Comparison of ENCODE assay signal across 14 cellular contexts in the genomic region with DNA sequence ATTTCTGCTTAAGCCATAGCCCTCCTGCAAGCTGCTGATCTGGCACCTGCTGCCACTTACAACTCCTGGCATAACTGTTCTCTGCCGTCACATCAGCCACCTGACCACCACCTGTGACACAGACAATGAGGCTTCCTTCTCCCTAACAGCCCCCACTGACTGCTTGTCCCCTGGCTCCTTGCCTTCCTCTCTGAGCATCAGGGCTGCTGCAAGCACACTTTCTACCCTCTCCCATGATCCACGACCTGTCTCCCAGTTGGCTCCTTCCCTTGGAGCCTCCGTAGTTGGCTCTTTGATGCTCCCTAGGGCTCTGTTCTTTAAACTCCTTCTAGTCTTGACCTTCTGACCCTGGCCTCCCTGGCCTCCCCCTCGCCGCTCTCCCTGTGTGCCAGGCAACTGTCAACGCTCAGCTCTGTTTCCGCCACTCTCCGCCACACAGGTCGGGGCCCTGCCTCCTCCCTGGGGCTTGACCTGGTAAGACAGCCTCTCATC.
DNase-seq lines count a peak whose midpoint lies in the region; ATAC-seq and TF ChIP-seq lines count a peak whose summit lies in the region.
"Had no signal": no experiment of that assay in that cellular context is flagged by ENCODE, and none has a peak within 500 bp of the region (broad histone marks: within the 10 kb centered on the region; RNA-seq: fewer than 3 reads in every experiment).

No MANE protein-coding gene starts in this region.

- H3K4me1 Mint-ChIP-seq in activated CD8-positive, alpha-beta T cell treated with anti-CD3 and anti-CD28 coated beads, Interleukin-2, amount 10 ng/mL, durations not matched to agents 7 days and 5 days (ENCODE audit: low read depth), result no peaks in the 10 kb centered on the region
- H3K4me1 Mint-ChIP-seq: CD4-positive, alpha-beta memory T cell; natural killer cell had no signal

- peak; percentile 40 to 43 for ATAC-seq in gastrocnemius medialis
- no peak for ATAC-seq in GM21390 (IDR thresholded peaks at IDR 0.05; ENCODE audit: unreplicated experiment)
- no peak for ATAC-seq in GM19351 (IDR thresholded peaks at IDR 0.05; ENCODE audit: unreplicated experiment)
- ATAC-seq in activated CD8-positive, alpha-beta T cell treated with anti-CD3 and anti-CD28 coated beads, Interleukin-2, amount 10 ng/mL, durations not matched to agents 7 days and 5 days, result no peak
- ATAC-seq: natural killer cell, SK-N-SH treated with all-trans-retinoic acid at 6 μM for 48 hours had no signal

- H3K9me3 ChIP-seq in cardiac muscle cell (ENCODE audit: low read depth) (no peaks in the 10 kb centered on the region), gastrocnemius medialis (no peaks in the 10 kb centered on the region)
- H3K9me3 ChIP-seq: transverse colon had no signal

- H3K4me1 ChIP-seq in cardiac muscle cell (ENCODE audit: low read depth) (peaks cover 29% of the 10 kb centered on the region), gastrocnemius medialis (peaks cover 49 to 57% of the 10 kb centered on the region in 2 donors)

- H3K27ac Mint-ChIP-seq in activated CD8-positive, alpha-beta T cell treated with anti-CD3 and anti-CD28 coated beads, Interleukin-2, amount 10 ng/mL, durations not matched to agents 7 days and 5 days, result no peak overlapping the region
- H3K27ac Mint-ChIP-seq: CD4-positive, alpha-beta memory T cell had no signal

- H3K27me3 Mint-ChIP-seq in activated CD8-positive, alpha-beta T cell treated with anti-CD3 and anti-CD28 coated beads, Interleukin-2, amount 10 ng/mL, durations not matched to agents 7 days and 5 days (ENCODE audit: low read depth), result no peaks in the 10 kb centered on the region
- H3K27me3 Mint-ChIP-seq: CD4-positive, alpha-beta memory T cell had no signal

- in situ Hi-C loops in gastrocnemius medialis (cut with MboI; ENCODE audit: low sequenced_read_pairs in 4 of 4), result no loop called here

- POLR2A ChIA-PET in activated CD8-positive, alpha-beta T cell treated with anti-CD3 and anti-CD28 coated beads, Interleukin-2, amount 10 ng/mL, durations not matched to agents 7 days and 5 days (lab: Charles Lee), result no interaction called here

- H3K36me3 Mint-ChIP-seq in activated CD8-positive, alpha-beta T cell treated with anti-CD3 and anti-CD28 coated beads, Interleukin-2, amount 10 ng/mL, durations not matched to agents 7 days and 5 days (ENCODE audit: low read depth), result no peaks in the 10 kb centered on the region
- H3K36me3 Mint-ChIP-seq: CD4-positive, alpha-beta memory T cell; natural killer cell had no signal

- H3K9me3 Mint-ChIP-seq in activated CD8-positive, alpha-beta T cell treated with anti-CD3 and anti-CD28 coated beads, Interleukin-2, amount 10 ng/mL, durations not matched to agents 7 days and 5 days (ENCODE audit: insufficient read depth), result no peaks in the 10 kb centered on the region
- H3K9me3 Mint-ChIP-seq: natural killer cell had no signal

- peak; percentile 76 to 95 (median 84) for DNase-seq in NCI-H1417 (lab: John Stamatoyannopoulos, UW)
- DNase-seq in NCI-H345 (lab: John Stamatoyannopoulos, UW), result peak; percentile 88
- peak; percentile 25 to 81 for DNase-seq in cardiac muscle cell (ENCODE audit: low read depth in 1 of 2, low spot score in 1 of 2)
- peak; percentile 27 to 75 for DNase-seq in gastrocnemius medialis
- DNase-seq in ecto neural progenitor cell (ENCODE audit: low spot score), result no peak
- no peak for DNase-seq in activated CD8-positive, alpha-beta T cell treated with anti-CD3 and anti-CD28 coated beads, Interleukin-2, amount 10 ng/mL, durations not matched to agents 7 days and 5 days
- DNase-seq: CD4-positive, alpha-beta memory T cell; kidney glomerular epithelial cell; natural killer cell; transverse colon had no signal

- CTCF ChIA-PET in activated CD8-positive, alpha-beta T cell treated with anti-CD3 and anti-CD28 coated beads, Interleukin-2, amount 10 ng/mL, durations not matched to agents 7 days and 5 days (lab: Charles Lee), result interaction anchor here (0.6 kb wide), 1 partner anchor 73 kb away, joined by 3 read pairs; no protein-coding TSS in a partner anchor

- intact Hi-C loops in gastrocnemius medialis (cut with DNase I; ENCODE audit: low total_unique reads), result loop anchor here (2.0 kb wide), 1 partner anchor 176 kb away; no protein-coding TSS in a partner anchor

- no peak for TF ChIP-seq POLR2A in gastrocnemius medialis (IDR thresholded peaks at IDR 0.05)

- no peaks in the 10 kb centered on the region for H3K36me3 ChIP-seq in cardiac muscle cell
- H3K36me3 ChIP-seq in gastrocnemius medialis, result no peaks in the 10 kb centered on the region
- H3K36me3 ChIP-seq: transverse colon had no signal

- TF ChIP-seq CTCF in cardiac muscle cell (IDR thresholded peaks at IDR 0.05; ENCODE audit: low read depth, low read length) (no peak), gastrocnemius medialis (IDR thresholded peaks at IDR 0.05 in 4 of 5, conservative IDR thresholded peaks at IDR 0.05 in 1 of 5) (no peak)

- no peak overlapping the region for H3K4me3 ChIP-seq in cardiac muscle cell
- H3K4me3 ChIP-seq in gastrocnemius medialis, result no peak overlapping the region
- H3K4me3 ChIP-seq: smooth muscle cell, transverse colon had no signal

- H3K27ac ChIP-seq in cardiac muscle cell (peak overlapping the region; percentile 55), gastrocnemius medialis (peak overlapping the region; percentile 64 to 72 (median 66))

- H3K27me3 ChIP-seq in cardiac muscle cell (no peaks in the 10 kb centered on the region), gastrocnemius medialis (no peaks in the 10 kb centered on the region)
- H3K27me3 ChIP-seq: transverse colon had no signal

- no peak overlapping the region for H3K4me3 Mint-ChIP-seq in activated CD8-positive, alpha-beta T cell treated with anti-CD3 and anti-CD28 coated beads, Interleukin-2, amount 10 ng/mL, durations not matched to agents 7 days and 5 days
- H3K4me3 Mint-ChIP-seq: CD4-positive, alpha-beta memory T cell; natural killer cell had no signal

Comparison
In these comparisons a context has a peak if more than half of its experiments do, and no peak if none do; other contexts are left out.
1. DNase-seq: peak in NCI-H1417 (3 of 3), NCI-H345 (single experiment), cardiac muscle cell (2 of 2) and gastrocnemius medialis (2 of 2); none in ecto neural progenitor cell (single experiment) and activated CD8-positive, alpha-beta T cell treated with anti-CD3 and anti-CD28 coated beads, Interleukin-2, amount 10 ng/mL, durations not matched to agents 7 days and 5 days (single experiment).
2. ATAC-seq: peak in gastrocnemius medialis (2 of 2); none in GM21390 (single experiment), GM19351 (single experiment) and activated CD8-positive, alpha-beta T cell treated with anti-CD3 and anti-CD28 coated beads, Interleukin-2, amount 10 ng/mL, durations not matched to agents 7 days and 5 days (single experiment).